In genomic region chr5:108777582-108777981, GRCh38 we compare ENCODE assay signal across 3 cellular contexts. TPM values are rescaled to one million over a fixed set of nuclear protein-coding genes. Genes with fewer than 3 reads are reported as not detected.
A peak's percentile ranks its signal among the peaks of the same experiment; 100 is the strongest.
DNase-seq lines count a peak whose midpoint lies in the region; ATAC-seq, FAIRE-seq and TF ChIP-seq lines count a peak whose summit lies in the region.
"Not testable (repeated sequence)": the region's sequence is repeated elsewhere in the genome, so short reads cannot be mapped to it uniquely, and the experiment has no call there.

No MANE protein-coding gene starts in this region.

- TF ChIP-seq RAD21 in K562 (CRISPR knock-in tag; conservative IDR thresholded peaks at IDR 0.05 in 1 of 2, IDR thresholded peaks at IDR 0.05 in 1 of 2), result not testable (repeated sequence)

- H3K79me2 ChIP-seq in K562 (ENCODE audit: control insufficient read depth, insufficient read depth, low read length), result not testable (repeated sequence)

- H3K4me2 ChIP-seq in K562 (ENCODE audit: insufficient read depth, low read length), result not testable (repeated sequence)

- CTCF ChIA-PET in K562 (lab: Yijun Ruan, JAX; ENCODE audit: low intra/inter-chr PET ratio), result not testable (repeated sequence)

- H3K4me3 ChIP-seq in K562, result not testable (repeated sequence)

- not testable (repeated sequence) for H3K9me1 ChIP-seq in K562 (ENCODE audit: control insufficient read depth, insufficient read depth, low read length)

- not testable (repeated sequence) for H3K4me1 ChIP-seq in K562 (replicated peaks in 1 of 2; ENCODE audit: control insufficient read depth in 2 of 2, insufficient read depth in 2 of 2, low read length in 2 of 2)

- intact Hi-C loops in K562 (cut with micrococcal nuclease), result not testable (repeated sequence)

- not testable (repeated sequence) for H3K36me3 ChIP-seq in K562 (ENCODE audit: control insufficient read depth, insufficient read depth, low read length)

- not testable (repeated sequence) for ATAC-seq in K562; stimulated activated naive B cell treated with anti-CD40 and anti-IgM and Interleukin-4, amounts not matched to agents 10 μg/mL and 1 μg/mL and 100 μg/mL, for 72 hours (replicated peaks)

- FAIRE-seq in K562 (lab: Jason Lieb, UNC), result not testable (repeated sequence)

- H3K9me3 ChIP-seq in K562 (replicated peaks; ENCODE audit: control insufficient read depth, insufficient read depth, low read depth, low read length), result not testable (repeated sequence)

- not testable (repeated sequence) for H3K4me1 Mint-ChIP-seq in endothelial cell (ENCODE audit: unreplicated experiment)
- peaks cover 0 to 20% of the 10 kb centered on the region in 2 donors for H3K4me1 Mint-ChIP-seq in stimulated activated naive B cell treated with anti-CD40 and anti-IgM and Interleukin-4, amounts not matched to agents 10 μg/mL and 1 μg/mL and 100 μg/mL, for 72 hours

- not testable (repeated sequence) for H3K9ac ChIP-seq in K562 (ENCODE audit: insufficient read depth in 1 of 2, low read depth in 2 of 2, low read length in 2 of 2)

- not testable (repeated sequence) for DNase-seq in K562 (ENCODE audit: extremely low read depth in 1 of 4, low spot score in 3 of 4); endothelial cell (ENCODE audit: low spot score); stimulated activated naive B cell treated with anti-CD40 and anti-IgM and Interleukin-4, amounts not matched to agents 10 μg/mL and 1 μg/mL and 100 μg/mL, for 72 hours

- H3K27me3 Mint-ChIP-seq in endothelial cell (ENCODE audit: unreplicated experiment); stimulated activated naive B cell treated with anti-CD40 and anti-IgM and Interleukin-4, amounts not matched to agents 10 μg/mL and 1 μg/mL and 100 μg/mL, for 72 hours: not testable (repeated sequence)

- H3K27ac Mint-ChIP-seq in endothelial cell (ENCODE audit: unreplicated experiment), result not testable (repeated sequence)
- H3K27ac Mint-ChIP-seq in stimulated activated naive B cell treated with anti-CD40 and anti-IgM and Interleukin-4, amounts not matched to agents 10 μg/mL and 1 μg/mL and 100 μg/mL, for 72 hours, result peak overlapping the region; percentile 67

- POLR2A ChIA-PET in K562 (lab: Yijun Ruan, JAX), result not testable (repeated sequence)

- H3K36me3 Mint-ChIP-seq in endothelial cell (ENCODE audit: low read depth, unreplicated experiment), result peaks cover 14% of the 10 kb centered on the region
- peaks cover 29 to 43% of the 10 kb centered on the region in 2 donors for H3K36me3 Mint-ChIP-seq in stimulated activated naive B cell treated with anti-CD40 and anti-IgM and Interleukin-4, amounts not matched to agents 10 μg/mL and 1 μg/mL and 100 μg/mL, for 72 hours

- not testable (repeated sequence) for H3K27ac ChIP-seq in K562 (ENCODE audit: extremely low read depth, low read depth, low read length)

- TF ChIP-seq EP300 in K562 (IDR thresholded peaks at IDR 0.05; ENCODE audit: low read length), result not testable (repeated sequence)

- peak overlapping the region; percentile 56 for H3K4me3 Mint-ChIP-seq in endothelial cell (ENCODE audit: unreplicated experiment)
- H3K4me3 Mint-ChIP-seq in stimulated activated naive B cell treated with anti-CD40 and anti-IgM and Interleukin-4, amounts not matched to agents 10 μg/mL and 1 μg/mL and 100 μg/mL, for 72 hours, result not testable (repeated sequence)

- H4K20me1 ChIP-seq in K562 (replicated peaks; ENCODE audit: control insufficient read depth, insufficient read depth, low read length), result not testable (repeated sequence)

- not testable (repeated sequence) for H3K27me3 ChIP-seq in K562 (ENCODE audit: control insufficient read depth in 2 of 2, insufficient read depth in 2 of 2, low read length in 2 of 2)

- H2AFZ ChIP-seq in K562 (ENCODE audit: low read depth, low read length), result not testable (repeated sequence)

- TF ChIP-seq POLR2A in K562 (conservative IDR thresholded peaks at IDR 0.05), result not testable (repeated sequence)

- in situ Hi-C loops in K562 (cut with MboI), result not testable (repeated sequence)

- WGBS in K562 (ENCODE audit: insufficient coverage, low coverage, missing lambda C conversion rate), result 73% methylated on average over 3 of the region's 3 CpGs

- not testable (repeated sequence) for BruUV-seq in K562 (replicated peaks; lab: Mats Ljungman, UMichigan)

- H3K9me3 Mint-ChIP-seq in endothelial cell (ENCODE audit: unreplicated experiment), result not testable (repeated sequence)
- peaks cover 15% of the 10 kb centered on the region in 2 donors for H3K9me3 Mint-ChIP-seq in stimulated activated naive B cell treated with anti-CD40 and anti-IgM and Interleukin-4, amounts not matched to agents 10 μg/mL and 1 μg/mL and 100 μg/mL, for 72 hours

- TF ChIP-seq CTCF in K562 (IDR thresholded peaks at IDR 0.05 in 2 of 3, conservative IDR thresholded peaks at IDR 0.05 in 1 of 3; ENCODE audit: insufficient read depth in 2 of 3, low read depth in 1 of 3, low read length in 3 of 3); endothelial cell (IDR thresholded peaks at IDR 0.05; ENCODE audit: unreplicated experiment): not testable (repeated sequence)

TF ChIP-seq in K562, 482 proteins besides CTCF, POLR2A, EP300 and RAD21:
- TF ChIP-seq ZNF431 (CRISPR knock-in tag; IDR thresholded peaks at IDR 0.05), result peak; percentile 91

RNA-seq across cellular contexts. Expression of gene FER, which starts 29.9 kb away (rescaled TPM):
- total RNA-seq in K562 (2011; cell fraction: chromatin; rRNA removed; ENCODE audit: low replicate concordance), result 11.5 and 57.2 TPM in 2 replicates
- 3.0 and 4.7 TPM in 2 replicates for total RNA-seq in K562 (2011; cell fraction: nucleolus; rRNA removed)
- 9.2 and 12.5 TPM in 2 replicates for total RNA-seq in K562 (2011; cell fraction: nucleoplasm; rRNA removed)
- 6.7 and 9.7 TPM in 2 replicates for total RNA-seq in K562 (2014; rRNA removed)
- total RNA-seq in K562 (2014; rRNA removed; fragmentation: Illumina TruSeq; extraction: Trizol), result 18.2 and 22.5 TPM in 2 replicates
- 13.8 and 16.8 TPM in 2 replicates for total RNA-seq in K562 (2015; rRNA removed; fragmentation: Illumina TruSeq; extraction: Trizol)
- 14.3 and 16.7 TPM in 2 replicates for total RNA-seq in K562 (2021)
- 6.4 and 8.5 TPM in 2 replicates for polyA plus RNA-seq in K562 (2011; rRNA removed)
- 0.64 and 1.4 TPM in 2 replicates for polyA plus RNA-seq in K562 (2011; cell fraction: cytosol; rRNA removed)
- polyA plus RNA-seq in K562 (2011; cell fraction: nucleus; rRNA removed), result 3.3 and 5.0 TPM in 2 replicates
- polyA plus RNA-seq in K562 (2012), result 7.3 and 8.2 TPM in 2 replicates
- 6.9 and 8.9 TPM in 2 replicates for polyA plus RNA-seq in K562 (2014; fragmentation: Illumina TruSeq; extraction: Trizol)
- polyA plus RNA-seq in K562 (2014; fragmentation: Nextera tagmentation; extraction: Ambion mirVana), result 10 to 100 TPM in 1 of 2 experiments, 1 to 10 TPM in 1; 8.8 to 10.3 TPM
- 7.4 and 10.5 TPM in 2 replicates for polyA plus RNA-seq in K562 (2014; rRNA removed)
- 36.9 and 51.5 TPM in 2 replicates for polyA minus RNA-seq in K562 (2011; rRNA and poly(A)+ RNA removed)
- polyA minus RNA-seq in K562 (2011; cell fraction: cytosol; rRNA and poly(A)+ RNA removed), result 4.3 and 6.3 TPM in 2 replicates
- 12.7 and 35.9 TPM in 2 replicates for polyA minus RNA-seq in K562 (2011; cell fraction: nucleus; rRNA and poly(A)+ RNA removed)
- 30.7 TPM for total RNA-seq in endothelial cell (ENCODE audit: unreplicated experiment)
